In the genomic region with DNA sequence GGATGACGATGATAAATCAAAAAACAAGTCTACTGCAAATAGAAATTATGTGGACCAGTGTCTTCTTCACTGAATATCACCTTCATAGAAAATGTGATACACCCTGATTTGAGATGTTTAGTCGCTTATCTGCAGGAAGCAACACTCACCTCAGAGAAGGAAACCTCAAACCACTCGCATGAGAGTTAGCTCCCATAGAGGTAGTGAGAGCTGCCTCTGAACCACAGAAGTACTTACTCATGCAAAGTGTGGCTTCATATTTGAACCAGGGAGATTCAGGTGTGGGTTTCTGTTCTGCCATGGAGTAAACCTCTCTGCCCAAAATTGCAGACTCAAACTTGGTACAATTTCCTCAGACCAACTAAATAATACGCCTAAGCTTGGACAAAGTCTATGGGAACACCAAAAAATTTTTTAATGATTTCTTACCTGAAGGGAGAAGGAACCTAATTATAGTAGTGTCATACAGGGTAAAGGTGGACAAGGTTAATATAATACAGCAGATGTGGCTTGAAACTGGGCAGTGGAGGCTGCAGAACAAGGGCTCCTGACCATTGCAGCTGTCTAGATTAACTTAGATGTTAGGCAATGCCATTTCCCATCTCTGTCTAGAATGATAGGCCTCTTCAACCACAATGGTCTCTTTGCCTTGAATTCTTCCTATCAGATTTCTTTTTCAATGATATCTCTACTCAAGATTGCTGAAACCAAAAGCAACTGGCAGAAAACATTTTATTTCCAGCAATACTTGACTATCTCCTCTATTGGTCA, we compare ENCODE assay signal across 9 cellular contexts. TPM values are rescaled to one million over a fixed set of nuclear protein-coding genes. Genes with fewer than 3 reads are reported as not detected.
DNase-seq lines count a peak whose midpoint lies in the region; ATAC-seq and TF ChIP-seq lines count a peak whose summit lies in the region.
"Had no signal": no experiment of that assay in that cellular context is flagged by ENCODE, and none has a peak within 500 bp of the region (broad histone marks: within the 10 kb centered on the region; RNA-seq: fewer than 3 reads in every experiment).

No MANE protein-coding gene starts in this region.

- intact Hi-C loops in mammary epithelial cell (cut with micrococcal nuclease) (no loop called here), breast epithelium (cut with DNase I; ENCODE audit: low total_unique reads) (no loop called here), left lung (cut with DNase I) (no loop called here)
- intact Hi-C loops in activated CD4-positive, alpha-beta T cell treated with anti-CD3 and anti-CD28 coated beads for 36 hours (cut with DNase I, micrococcal nuclease), result loop anchor here (1.0 to 5.0 kb wide), 10 partner anchors 18 to 352 kb away; partner anchors contain the start of gene RCBTB2 (in 1 of the 2)

- H3K27ac ChIP-seq in mammary epithelial cell (ENCODE audit: insufficient read depth, low read depth, low read length) (no peak overlapping the region), breast epithelium (no peak overlapping the region), left lung (peak overlapping the region in 1 of 2 donors; percentile 73)

- peak; percentile 93 for ATAC-seq in HG03457 (IDR thresholded peaks at IDR 0.05; ENCODE audit: unreplicated experiment)
- peak; percentile 98 for ATAC-seq in activated CD4-positive, alpha-beta T cell treated with anti-CD3 and anti-CD28 coated beads for 36 hours
- ATAC-seq in left lung, result peak; percentile 57

- in situ Hi-C loops in mammary epithelial cell (cut with MboI; ENCODE audit: low sequenced_read_pairs in 2 of 2), result no loop called here

- dilution Hi-C loops in mammary epithelial cell (cut with HindIII; ENCODE audit: low sequenced_read_pairs), result no loop called here

- H3K9ac ChIP-seq in mammary epithelial cell (ENCODE audit: insufficient read depth, low read length), result no peak overlapping the region

- no peaks in the 10 kb centered on the region for H3K36me3 ChIP-seq in mammary epithelial cell (ENCODE audit: insufficient read depth, low read length)
- H3K36me3 ChIP-seq in breast epithelium, result no peaks in the 10 kb centered on the region
- no peaks in the 10 kb centered on the region for H3K36me3 ChIP-seq in left lung

- peaks cover 30% of the 10 kb centered on the region for H3K4me1 Mint-ChIP-seq in activated CD4-positive, alpha-beta T cell treated with anti-CD3 and anti-CD28 coated beads for 36 hours

- no peaks in the 10 kb centered on the region for H4K20me1 ChIP-seq in mammary epithelial cell (ENCODE audit: insufficient read depth, low read length)

- POLR2A ChIA-PET in activated CD4-positive, alpha-beta T cell treated with anti-CD3 and anti-CD28 coated beads for 36 hours (lab: Charles Lee), result interaction anchor here (0.5 to 0.6 kb wide), 2 partner anchors 34 to 76 kb away, joined by 3 to 4 read pairs; no protein-coding TSS in a partner anchor

- H3K27me3 Mint-ChIP-seq in activated CD4-positive, alpha-beta T cell treated with anti-CD3 and anti-CD28 coated beads for 36 hours, result peaks cover 58% of the 10 kb centered on the region
- H3K27me3 Mint-ChIP-seq: brain had no signal

- H3K4me3 ChIP-seq in mammary epithelial cell (replicated peaks in 1 of 3; ENCODE audit: insufficient read depth in 1 of 3, low read depth in 2 of 3, low read length in 3 of 3) (no peak overlapping the region), breast epithelium (no peak overlapping the region), left lung (no peak overlapping the region)

- no peak overlapping the region for H3K4me2 ChIP-seq in mammary epithelial cell (ENCODE audit: insufficient read depth, low read depth, low read length)

- H2AFZ ChIP-seq in mammary epithelial cell (ENCODE audit: low read depth, low read length), result no peak overlapping the region

- DNase-seq in mammary epithelial cell, result peak; percentile 84
- DNase-seq in breast epithelium (ENCODE audit: low spot score in 2 of 2), result no peak
- DNase-seq in activated CD4-positive, alpha-beta T cell treated with anti-CD3 and anti-CD28 coated beads for 36 hours, result peak; percentile 76
- DNase-seq in left lung, result no peak
- DNase-seq in globus pallidus (ENCODE audit: low spot score), result no peak
- no peak for DNase-seq in OCI-M2 (lab: John Stamatoyannopoulos, UW; ENCODE audit: unreplicated experiment)
- no peak for DNase-seq in iPS-NIHi11 (ENCODE audit: low spot score)

- no peak for TF ChIP-seq POLR2A in breast epithelium (IDR thresholded peaks at IDR 0.05)

- CTCF ChIA-PET in mammary epithelial cell (lab: Charles Lee; ENCODE audit: low non-redundant PET), result no interaction called here
- CTCF ChIA-PET in activated CD4-positive, alpha-beta T cell treated with anti-CD3 and anti-CD28 coated beads for 36 hours (lab: Charles Lee), result interaction anchor here (0.7 to 1.5 kb wide), 8 partner anchors 9 to 229 kb away, joined by 3 to 4 read pairs (median 4); partner anchors contain the start of genes LPAR6 and RCBTB2

- H3K4me3 Mint-ChIP-seq in activated CD4-positive, alpha-beta T cell treated with anti-CD3 and anti-CD28 coated beads for 36 hours, result no peak overlapping the region
- H3K4me3 Mint-ChIP-seq: brain had no signal

- H3K27me3 ChIP-seq in mammary epithelial cell (ENCODE audit: insufficient read depth, low read length) (no peaks in the 10 kb centered on the region), breast epithelium (no peaks in the 10 kb centered on the region), left lung (no peaks in the 10 kb centered on the region)

- WGBS in mammary epithelial cell (ENCODE audit: low coverage, missing lambda C conversion rate), result 77% methylated on average over 4 of the region's 4 CpGs

- no TSS peak for BruUV-seq in mammary epithelial cell (replicated peaks; lab: Mats Ljungman, UMichigan)

- no peaks in the 10 kb centered on the region for H3K9me3 ChIP-seq in mammary epithelial cell (replicated peaks; ENCODE audit: insufficient read depth, low read length)
- no peaks in the 10 kb centered on the region for H3K9me3 ChIP-seq in breast epithelium
- no peaks in the 10 kb centered on the region for H3K9me3 ChIP-seq in left lung

- no peak overlapping the region for H3K27ac Mint-ChIP-seq in activated CD4-positive, alpha-beta T cell treated with anti-CD3 and anti-CD28 coated beads for 36 hours
- H3K27ac Mint-ChIP-seq: brain had no signal

- H3K79me2 ChIP-seq in mammary epithelial cell (ENCODE audit: insufficient read depth, low read length), result no peaks in the 10 kb centered on the region

- H3K4me1 ChIP-seq in mammary epithelial cell (ENCODE audit: insufficient read depth, low read length) (peaks cover 13% of the 10 kb centered on the region), breast epithelium (no peaks in the 10 kb centered on the region), left lung (peaks cover 3 to 49% of the 10 kb centered on the region in 2 donors)

- H3K36me3 Mint-ChIP-seq in activated CD4-positive, alpha-beta T cell treated with anti-CD3 and anti-CD28 coated beads for 36 hours (ENCODE audit: low read depth), result peaks cover 3% of the 10 kb centered on the region
- H3K36me3 Mint-ChIP-seq: brain had no signal

- no peaks in the 10 kb centered on the region for H3K9me3 Mint-ChIP-seq in activated CD4-positive, alpha-beta T cell treated with anti-CD3 and anti-CD28 coated beads for 36 hours (ENCODE audit: low read depth)

- TF ChIP-seq CTCF in mammary epithelial cell (conservative IDR thresholded peaks at IDR 0.05 in 1 of 2, IDR thresholded peaks at IDR 0.05 in 1 of 2; ENCODE audit: extremely low read depth in 1 of 2, insufficient read depth in 1 of 2, low read depth in 1 of 2, low read length in 2 of 2), result no peak
- no peak for TF ChIP-seq CTCF in breast epithelium (IDR thresholded peaks at IDR 0.05)
- no peak for TF ChIP-seq CTCF in left lung (IDR thresholded peaks at IDR 0.05)

RNA-seq across cellular contexts. Expression of gene RCBTB2, which starts 29.6 kb away (rescaled TPM):
- total RNA-seq in mammary epithelial cell, result 10 to 100 TPM in 1 of 2 donors, 1 to 10 TPM in 1; 4.9 to 12.0 TPM
- 3.7 TPM for polyA plus RNA-seq in mammary epithelial cell
- 0.26 TPM for polyA minus RNA-seq in mammary epithelial cell
- 10 to 100 TPM; 10.8 to 16.1 (median 14.9) TPM for total RNA-seq in breast epithelium
- 1 to 10 TPM; 1.1 to 1.6 TPM for total RNA-seq in activated CD4-positive, alpha-beta T cell treated with anti-CD3 and anti-CD28 coated beads for 36 hours
- total RNA-seq in left lung, result 10 to 100 TPM; 17.1 to 17.2 TPM

Comparison
In these comparisons a context has a peak if more than half of its experiments do, and no peak if none do; other contexts are left out.
1. DNase-seq: peak in mammary epithelial cell (single experiment) and activated CD4-positive, alpha-beta T cell treated with anti-CD3 and anti-CD28 coated beads for 36 hours (single experiment); none in breast epithelium (0 of 2), left lung (0 of 2), globus pallidus (single experiment), OCI-M2 (single experiment) and iPS-NIHi11 (single experiment).
2. intact Hi-C loops: an anchor here in activated CD4-positive, alpha-beta T cell treated with anti-CD3 and anti-CD28 coated beads for 36 hours (1.0 to 5.0 kb wide); none called in mammary epithelial cell, breast epithelium and left lung.
3. Peak in every context shown above with its lines, with median percentiles within 50 percentile points of each other: ATAC-seq.